21 cellular contexts compared by ENCODE assay signal in genomic region chr17:802481-802880, GRCh38.
"Had no signal": no experiment of that assay in that cellular context is flagged by ENCODE, and none has a peak within 500 bp of the region (broad histone marks: within the 10 kb centered on the region; RNA-seq: fewer than 3 reads in every experiment).

No MANE protein-coding gene starts in this region.

- H3K27ac Mint-ChIP-seq: activated B cell treated with CpG ODN at 0.5 μM for 24 hours; activated CD4-positive, alpha-beta memory T cell treated with anti-CD3 and anti-CD28 coated beads for 36 hours; activated CD4-positive, alpha-beta T cell treated with anti-CD3 and anti-CD28 coated beads, Interleukin-2, amount 10 ng/mL, durations not matched to agents 24 days and 14 days; activated naive CD4-positive, alpha-beta T cell treated with anti-CD3 and anti-CD28 coated beads, Interleukin-2, amount 50 U/mL, for 24 hours; activated T-cell treated with anti-CD3 and anti-CD28 coated beads, Interleukin-2, amount 50 U/mL, for 72 hours; T-helper 1 cell treated with Interleukin-12 subunit alpha and Interleukin-12 subunit beta and Interleukin-4 antibody, amounts not matched to agents 30 μg/mL and 1 μg/mL, for 36 hours had no signal

- H3K4me3 Mint-ChIP-seq: activated B cell treated with CpG ODN at 0.5 μM for 24 hours; activated CD4-positive, alpha-beta memory T cell treated with anti-CD3 and anti-CD28 coated beads for 36 hours; activated CD4-positive, alpha-beta T cell treated with anti-CD3 and anti-CD28 coated beads, Interleukin-2, amount 10 ng/mL, durations not matched to agents 24 days and 14 days; activated naive CD4-positive, alpha-beta T cell treated with anti-CD3 and anti-CD28 coated beads, Interleukin-2, amount 50 U/mL, for 24 hours; activated T-cell treated with anti-CD3 and anti-CD28 coated beads, Interleukin-2, amount 50 U/mL, for 72 hours; T-helper 1 cell treated with Interleukin-12 subunit alpha and Interleukin-12 subunit beta and Interleukin-4 antibody, amounts not matched to agents 30 μg/mL and 1 μg/mL, for 36 hours had no signal

- H3K9me3 Mint-ChIP-seq: activated B cell treated with CpG ODN at 0.5 μM for 24 hours; activated CD4-positive, alpha-beta memory T cell treated with anti-CD3 and anti-CD28 coated beads for 36 hours; activated CD4-positive, alpha-beta T cell treated with anti-CD3 and anti-CD28 coated beads, Interleukin-2, amount 10 ng/mL, durations not matched to agents 24 days and 14 days; activated naive CD4-positive, alpha-beta T cell treated with anti-CD3 and anti-CD28 coated beads, Interleukin-2, amount 50 U/mL, for 24 hours; activated T-cell treated with anti-CD3 and anti-CD28 coated beads, Interleukin-2, amount 50 U/mL, for 72 hours; T-helper 1 cell treated with Interleukin-12 subunit alpha and Interleukin-12 subunit beta and Interleukin-4 antibody, amounts not matched to agents 30 μg/mL and 1 μg/mL, for 36 hours had no signal

- ATAC-seq: activated T-cell treated with anti-CD3 and anti-CD28 coated beads, Interleukin-2, amount 50 U/mL, for 72 hours; K562; PC-3 had no signal

- H3K4me1 Mint-ChIP-seq: activated B cell treated with CpG ODN at 0.5 μM for 24 hours; activated CD4-positive, alpha-beta T cell treated with anti-CD3 and anti-CD28 coated beads, Interleukin-2, amount 10 ng/mL, durations not matched to agents 24 days and 14 days; activated naive CD4-positive, alpha-beta T cell treated with anti-CD3 and anti-CD28 coated beads, Interleukin-2, amount 50 U/mL, for 24 hours had no signal

- H3K27me3 Mint-ChIP-seq: activated B cell treated with CpG ODN at 0.5 μM for 24 hours; activated CD4-positive, alpha-beta memory T cell treated with anti-CD3 and anti-CD28 coated beads for 36 hours; activated CD4-positive, alpha-beta T cell treated with anti-CD3 and anti-CD28 coated beads, Interleukin-2, amount 10 ng/mL, durations not matched to agents 24 days and 14 days; activated naive CD4-positive, alpha-beta T cell treated with anti-CD3 and anti-CD28 coated beads, Interleukin-2, amount 50 U/mL, for 24 hours had no signal

- H3K36me3 Mint-ChIP-seq: activated CD4-positive, alpha-beta memory T cell treated with anti-CD3 and anti-CD28 coated beads for 36 hours; activated naive CD4-positive, alpha-beta T cell treated with anti-CD3 and anti-CD28 coated beads, Interleukin-2, amount 50 U/mL, for 24 hours had no signal

- H3K4me3 ChIP-seq: K562 had no signal

- DNase-seq: activated B cell treated with CpG ODN at 0.5 μM for 24 hours; activated CD4-positive, alpha-beta memory T cell treated with anti-CD3 and anti-CD28 coated beads for 36 hours; activated CD4-positive, alpha-beta T cell treated with anti-CD3 and anti-CD28 coated beads for 1 hour; activated CD4-positive, alpha-beta T cell treated with anti-CD3 and anti-CD28 coated beads, Interleukin-2, amount 10 ng/mL, durations not matched to agents 24 days and 14 days; activated CD8-positive, alpha-beta memory T cell treated with anti-CD3 and anti-CD28 coated beads for 24 hours; activated naive CD4-positive, alpha-beta T cell; activated T-cell treated with anti-CD3 and anti-CD28 coated beads, Interleukin-2, amount 50 U/mL, for 72 hours; central memory CD4-positive, alpha-beta T cell; Kasumi-1; NCI-H1048; NCI-H1417; NCI-H1694; NCI-H2029; NCI-H2107; NCI-H510A treated with DMSO at 0.1 percent for 48 hours; NCI-H69; PC-3; SHP77 treated with DMSO at 0.1 percent for 48 hours had no signal
